Comparison of ENCODE assay signal across 22 cellular contexts in genomic region chr2:137857871-137858270, GRCh38.
"Had no signal": no experiment of that assay in that cellular context is flagged by ENCODE, and none has a peak within 500 bp of the region (broad histone marks: within the 10 kb centered on the region; RNA-seq: fewer than 3 reads in every experiment).

No MANE protein-coding gene starts in this region.

- H3K27me3 ChIP-seq: brain microvascular endothelial cell, right atrium auricular region, thyroid gland had no signal

- H3K9me3 ChIP-seq: right atrium auricular region, thyroid gland had no signal

- DNase-seq: activated CD4-positive, alpha-beta T cell treated with anti-CD3 and anti-CD28 coated beads, Interleukin-2, amount 50 U/mL, for 1 hour; activated CD4-positive, CD25-positive, alpha-beta regulatory T cell; activated CD8-positive, alpha-beta memory T cell treated with anti-CD3 and anti-CD28 coated beads for 24 hours; activated naive CD4-positive, alpha-beta T cell; anterior cingulate cortex; brain microvascular endothelial cell; effector memory CD4-positive, alpha-beta T cell; head of caudate nucleus; nucleus accumbens; posterior cingulate gyrus; stimulated activated CD4-positive, alpha-beta T cell treated with anti-CD3 and anti-CD28 coated beads, Interleukin-15, amount 100 ng/mL, for 24 hours; stimulated activated CD4-positive, alpha-beta T cell treated with anti-CD3 and anti-CD28 coated beads, Interleukin-4, amount 100 ng/mL, for 1 hour; stimulated activated naive B cell treated with anti-CD40 and anti-IgM and Interleukin-4, amounts not matched to agents 10 μg/mL and 1 μg/mL and 100 μg/mL, for 72 hours; SW 1271 had no signal

- H3K36me3 Mint-ChIP-seq: memory B cell; natural killer cell treated with Interleukin-12 subunit alpha and Interleukin-12 subunit beta and Interleukin-15 and Interleukin-18, amount 100 ng/mL, for 72 hours; stimulated activated naive B cell treated with anti-CD40 and anti-IgM and Interleukin-4, amounts not matched to agents 10 μg/mL and 1 μg/mL and 100 μg/mL, for 72 hours had no signal

- H3K27ac Mint-ChIP-seq: dendritic cell treated with granulocyte-macrophage colony-stimulating factor and Interleukin-4, amounts not matched to agents 40 ng/mL and 50 ng/mL, for 4 days; memory B cell; natural killer cell treated with Interleukin-12 subunit alpha and Interleukin-12 subunit beta and Interleukin-15 and Interleukin-18, amount 100 ng/mL, for 72 hours; stimulated activated naive B cell treated with anti-CD40 and anti-IgM and Interleukin-4, amounts not matched to agents 10 μg/mL and 1 μg/mL and 100 μg/mL, for 72 hours had no signal

- H3K4me3 ChIP-seq: right atrium auricular region, skin epidermis, thyroid gland had no signal

- H3K27ac ChIP-seq: brain microvascular endothelial cell, epithelial cell of prostate, right atrium auricular region, skin epidermis, thyroid gland had no signal

- ATAC-seq: left lobe of liver; natural killer cell treated with Interleukin-12 subunit alpha and Interleukin-12 subunit beta and Interleukin-15 and Interleukin-18, amount 100 ng/mL, for 72 hours; stimulated activated naive B cell treated with anti-CD40 and anti-IgM and Interleukin-4, amounts not matched to agents 10 μg/mL and 1 μg/mL and 100 μg/mL, for 72 hours had no signal

- H3K36me3 ChIP-seq: brain microvascular endothelial cell, right atrium auricular region, thyroid gland had no signal

- H3K4me1 ChIP-seq: right atrium auricular region had no signal

- H3K9me3 Mint-ChIP-seq: dendritic cell treated with granulocyte-macrophage colony-stimulating factor and Interleukin-4, amounts not matched to agents 40 ng/mL and 50 ng/mL, for 4 days; memory B cell; natural killer cell treated with Interleukin-12 subunit alpha and Interleukin-12 subunit beta and Interleukin-15 and Interleukin-18, amount 100 ng/mL, for 72 hours; stimulated activated naive B cell treated with anti-CD40 and anti-IgM and Interleukin-4, amounts not matched to agents 10 μg/mL and 1 μg/mL and 100 μg/mL, for 72 hours had no signal
